1 cellular context compared by ENCODE assay signal in the genomic region with DNA sequence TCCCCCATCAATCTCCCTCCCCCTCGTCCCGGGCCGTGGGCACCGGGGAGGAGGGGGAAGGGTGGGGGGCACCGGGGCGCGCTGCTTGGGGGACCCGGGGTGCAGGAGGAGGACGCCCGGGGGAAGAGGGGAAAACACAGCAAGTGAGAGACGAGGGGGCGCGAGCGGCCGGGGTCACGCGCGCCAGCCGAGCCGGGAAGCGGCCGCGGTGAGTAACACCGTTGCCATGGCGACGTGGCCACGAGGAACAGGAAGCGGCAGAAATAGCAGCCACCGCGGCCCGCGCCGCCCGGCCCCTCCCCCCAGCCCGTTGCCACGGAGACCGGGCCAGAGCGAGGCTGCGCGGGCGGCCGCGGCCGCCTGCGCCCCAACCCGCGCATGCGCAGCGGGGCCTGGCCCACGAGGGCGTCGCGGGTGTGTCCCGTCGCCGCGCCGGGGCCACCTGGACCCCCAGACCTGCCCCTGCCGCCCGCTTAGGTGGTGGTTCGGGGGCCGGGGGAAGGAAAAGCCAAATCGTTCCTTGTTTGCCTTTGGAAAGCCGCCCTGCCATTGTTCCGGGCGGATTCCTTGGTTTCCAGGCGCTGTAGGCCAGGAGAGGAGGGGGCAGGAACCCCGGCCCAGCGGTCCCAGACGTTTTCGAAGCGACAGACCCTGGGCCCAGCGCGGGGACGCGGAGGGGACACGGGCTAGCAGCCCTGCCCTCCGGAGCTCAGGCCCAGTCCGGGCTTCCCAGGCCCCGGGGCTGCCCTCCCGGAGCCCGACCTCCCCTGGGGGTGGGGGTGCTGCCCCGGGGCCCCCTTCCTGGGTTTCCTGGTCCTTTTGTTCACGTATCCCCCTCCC.
TF ChIP-seq lines count a peak whose summit lies in the region.

No MANE protein-coding gene starts in this region.

TF ChIP-seq in K562, 482 proteins besides CTCF, POLR2A, EP300 and RAD21 (continued from another document and continues in another):
- TF ChIP-seq ZBTB12 (CRISPR knock-in tag; IDR thresholded peaks at IDR 0.05) (peak; percentile 7; the same call in 1 of the 2 replicates), NR2C2 (CRISPR knock-in tag; IDR thresholded peaks at IDR 0.05) (peak; percentile 53; the same call in 1 of the 2 replicates), NR2C2 (tag; IDR thresholded peaks at IDR 0.05) (peak; percentile 25; the same call in 1 of the 2 replicates), ARID1B (IDR thresholded peaks at IDR 0.05) (0 out of 2 replicates have a peak, but pooled peaks have one; percentile 4), TBP (optimal IDR thresholded peaks at IDR 0.05; ENCODE audit: low read depth, low read length) (peak; percentile 37), SUPT5H (IDR thresholded peaks at IDR 0.05) (0 out of 2 replicates have a peak, but pooled peaks have one; percentile 49), TEAD4 (IDR thresholded peaks at IDR 0.05; ENCODE audit: low read length) (0 out of 2 replicates have a peak, but pooled peaks have one; percentile 15), TEAD4 (CRISPR knock-in tag; IDR thresholded peaks at IDR 0.05; ENCODE audit: borderline replicate concordance) (no peak), PTTG1 (tag; IDR thresholded peaks at IDR 0.05; ENCODE audit: low read depth) (no peak), NRF1 (conservative IDR thresholded peaks at IDR 0.05 in 1 of 2, IDR thresholded peaks at IDR 0.05 in 1 of 2) (peak; percentile 95 to 96), POLR2G (IDR thresholded peaks at IDR 0.05; ENCODE audit: low read depth, low read length) (peak; percentile 67; the same call in 1 of the 2 replicates), FIP1L1 (IDR thresholded peaks at IDR 0.05; ENCODE audit: low read depth, low read length, poor library complexity, severe bottlenecking) (no peak), HMG20B (CRISPR knock-in tag; IDR thresholded peaks at IDR 0.05) (0 out of 2 replicates have a peak, but pooled peaks have one; percentile 38), NR4A1 (CRISPR knock-in tag; IDR thresholded peaks at IDR 0.05) (0 out of 2 replicates have a peak, but pooled peaks have one; percentile 74), NR4A1 (tag; IDR thresholded peaks at IDR 0.05) (no peak), HINFP (tag; conservative IDR thresholded peaks at IDR 0.05; ENCODE audit: low read depth) (no peak), ATF7 (IDR thresholded peaks at IDR 0.05) (peak; percentile 53; the same call in 1 of the 2 replicates), CREM (IDR thresholded peaks at IDR 0.05; ENCODE audit: low read depth) (peak; percentile 60), SIN3B (IDR thresholded peaks at IDR 0.05; ENCODE audit: low read depth) (peak; percentile 25; the same call in 1 of the 2 replicates), ERF (CRISPR knock-in tag; IDR thresholded peaks at IDR 0.05) (peak; percentile 68; the same call in 1 of the 2 replicates), EGR1 (conservative IDR thresholded peaks at IDR 0.05) (peak; percentile 49), MNT (conservative IDR thresholded peaks at IDR 0.05) (peak; percentile 81 to 89), L3MBTL2 (IDR thresholded peaks at IDR 0.05) (peak; percentile 90), TOE1 (IDR thresholded peaks at IDR 0.05; ENCODE audit: borderline replicate concordance) (peak; percentile 55; the same call in 1 of the 2 replicates), TOE1 (CRISPR knock-in tag; IDR thresholded peaks at IDR 0.05; ENCODE audit: borderline replicate concordance, low read depth) (no peak), FOXK2 (conservative IDR thresholded peaks at IDR 0.05 in 1 of 2, IDR thresholded peaks at IDR 0.05 in 1 of 2; ENCODE audit: low read depth in 2 of 2) (0 out of 4 replicates have a peak, but pooled peaks of 1 of the 2 experiments have one; percentile 32), GATAD2B (IDR thresholded peaks at IDR 0.05; ENCODE audit: borderline replicate concordance) (peak; percentile 63; the same call in 1 of the 2 replicates), ZNF12 (CRISPR knock-in tag; IDR thresholded peaks at IDR 0.05) (0 out of 2 replicates have a peak, but pooled peaks have one; percentile 21), NR2F6 (CRISPR knock-in tag; IDR thresholded peaks at IDR 0.05) (peak; percentile 70; the same call in 1 of the 2 replicates), MYBL2 (IDR thresholded peaks at IDR 0.05; ENCODE audit: low read depth) (no peak), MYBL2 (CRISPR knock-in tag; IDR thresholded peaks at IDR 0.05; ENCODE audit: borderline replicate concordance) (no peak), ZNF592 (IDR thresholded peaks at IDR 0.05) (peak; percentile 83), MBD2 (IDR thresholded peaks at IDR 0.05; ENCODE audit: borderline replicate concordance, low read depth) (peak; percentile 59; the same call in 1 of the 2 replicates)
- TF ChIP-seq, protein P1, sequence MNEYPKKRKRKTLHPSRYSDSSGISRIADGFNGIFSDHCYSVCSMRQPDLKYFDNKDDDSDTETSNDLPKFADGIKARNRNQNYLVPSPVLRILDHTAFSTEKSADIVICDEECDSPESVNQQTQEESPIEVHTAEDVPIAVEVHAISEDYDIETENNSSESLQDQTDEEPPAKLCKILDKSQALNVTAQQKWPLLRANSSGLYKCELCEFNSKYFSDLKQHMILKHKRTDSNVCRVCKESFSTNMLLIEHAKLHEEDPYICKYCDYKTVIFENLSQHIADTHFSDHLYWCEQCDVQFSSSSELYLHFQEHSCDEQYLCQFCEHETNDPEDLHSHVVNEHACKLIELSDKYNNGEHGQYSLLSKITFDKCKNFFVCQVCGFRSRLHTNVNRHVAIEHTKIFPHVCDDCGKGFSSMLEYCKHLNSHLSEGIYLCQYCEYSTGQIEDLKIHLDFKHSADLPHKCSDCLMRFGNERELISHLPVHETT (CRISPR knock-in tag; conservative IDR thresholded peaks at IDR 0.05 in 1 of 2, IDR thresholded peaks at IDR 0.05 in 1 of 2) = peak in 1 of 2 experiments; percentile 76; a peak in 2 of 4 replicates
- TF ChIP-seq, protein P2, sequence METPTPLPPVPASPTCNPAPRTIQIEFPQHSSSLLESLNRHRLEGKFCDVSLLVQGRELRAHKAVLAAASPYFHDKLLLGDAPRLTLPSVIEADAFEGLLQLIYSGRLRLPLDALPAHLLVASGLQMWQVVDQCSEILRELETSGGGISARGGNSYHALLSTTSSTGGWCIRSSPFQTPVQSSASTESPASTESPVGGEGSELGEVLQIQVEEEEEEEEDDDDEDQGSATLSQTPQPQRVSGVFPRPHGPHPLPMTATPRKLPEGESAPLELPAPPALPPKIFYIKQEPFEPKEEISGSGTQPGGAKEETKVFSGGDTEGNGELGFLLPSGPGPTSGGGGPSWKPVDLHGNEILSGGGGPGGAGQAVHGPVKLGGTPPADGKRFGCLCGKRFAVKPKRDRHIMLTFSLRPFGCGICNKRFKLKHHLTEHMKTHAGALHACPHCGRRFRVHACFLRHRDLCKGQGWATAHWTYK (CRISPR knock-in tag; IDR thresholded peaks at IDR 0.05) = peak; percentile 84
- TF ChIP-seq, protein P3, sequence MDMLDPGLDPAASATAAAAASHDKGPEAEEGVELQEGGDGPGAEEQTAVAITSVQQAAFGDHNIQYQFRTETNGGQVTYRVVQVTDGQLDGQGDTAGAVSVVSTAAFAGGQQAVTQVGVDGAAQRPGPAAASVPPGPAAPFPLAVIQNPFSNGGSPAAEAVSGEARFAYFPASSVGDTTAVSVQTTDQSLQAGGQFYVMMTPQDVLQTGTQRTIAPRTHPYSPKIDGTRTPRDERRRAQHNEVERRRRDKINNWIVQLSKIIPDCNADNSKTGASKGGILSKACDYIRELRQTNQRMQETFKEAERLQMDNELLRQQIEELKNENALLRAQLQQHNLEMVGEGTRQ (CRISPR knock-in tag; IDR thresholded peaks at IDR 0.05) = peak; percentile 55; the same call in 1 of the 2 replicates
- TF ChIP-seq, protein P4, sequence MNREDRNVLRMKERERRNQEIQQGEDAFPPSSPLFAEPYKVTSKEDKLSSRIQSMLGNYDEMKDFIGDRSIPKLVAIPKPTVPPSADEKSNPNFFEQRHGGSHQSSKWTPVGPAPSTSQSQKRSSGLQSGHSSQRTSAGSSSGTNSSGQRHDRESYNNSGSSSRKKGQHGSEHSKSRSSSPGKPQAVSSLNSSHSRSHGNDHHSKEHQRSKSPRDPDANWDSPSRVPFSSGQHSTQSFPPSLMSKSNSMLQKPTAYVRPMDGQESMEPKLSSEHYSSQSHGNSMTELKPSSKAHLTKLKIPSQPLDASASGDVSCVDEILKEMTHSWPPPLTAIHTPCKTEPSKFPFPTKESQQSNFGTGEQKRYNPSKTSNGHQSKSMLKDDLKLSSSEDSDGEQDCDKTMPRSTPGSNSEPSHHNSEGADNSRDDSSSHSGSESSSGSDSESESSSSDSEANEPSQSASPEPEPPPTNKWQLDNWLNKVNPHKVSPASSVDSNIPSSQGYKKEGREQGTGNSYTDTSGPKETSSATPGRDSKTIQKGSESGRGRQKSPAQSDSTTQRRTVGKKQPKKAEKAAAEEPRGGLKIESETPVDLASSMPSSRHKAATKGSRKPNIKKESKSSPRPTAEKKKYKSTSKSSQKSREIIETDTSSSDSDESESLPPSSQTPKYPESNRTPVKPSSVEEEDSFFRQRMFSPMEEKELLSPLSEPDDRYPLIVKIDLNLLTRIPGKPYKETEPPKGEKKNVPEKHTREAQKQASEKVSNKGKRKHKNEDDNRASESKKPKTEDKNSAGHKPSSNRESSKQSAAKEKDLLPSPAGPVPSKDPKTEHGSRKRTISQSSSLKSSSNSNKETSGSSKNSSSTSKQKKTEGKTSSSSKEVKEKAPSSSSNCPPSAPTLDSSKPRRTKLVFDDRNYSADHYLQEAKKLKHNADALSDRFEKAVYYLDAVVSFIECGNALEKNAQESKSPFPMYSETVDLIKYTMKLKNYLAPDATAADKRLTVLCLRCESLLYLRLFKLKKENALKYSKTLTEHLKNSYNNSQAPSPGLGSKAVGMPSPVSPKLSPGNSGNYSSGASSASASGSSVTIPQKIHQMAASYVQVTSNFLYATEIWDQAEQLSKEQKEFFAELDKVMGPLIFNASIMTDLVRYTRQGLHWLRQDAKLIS (CRISPR knock-in tag; IDR thresholded peaks at IDR 0.05) = 0 out of 2 replicates have a peak, but pooled peaks have one; percentile 24
- TF ChIP-seq, protein P5, sequence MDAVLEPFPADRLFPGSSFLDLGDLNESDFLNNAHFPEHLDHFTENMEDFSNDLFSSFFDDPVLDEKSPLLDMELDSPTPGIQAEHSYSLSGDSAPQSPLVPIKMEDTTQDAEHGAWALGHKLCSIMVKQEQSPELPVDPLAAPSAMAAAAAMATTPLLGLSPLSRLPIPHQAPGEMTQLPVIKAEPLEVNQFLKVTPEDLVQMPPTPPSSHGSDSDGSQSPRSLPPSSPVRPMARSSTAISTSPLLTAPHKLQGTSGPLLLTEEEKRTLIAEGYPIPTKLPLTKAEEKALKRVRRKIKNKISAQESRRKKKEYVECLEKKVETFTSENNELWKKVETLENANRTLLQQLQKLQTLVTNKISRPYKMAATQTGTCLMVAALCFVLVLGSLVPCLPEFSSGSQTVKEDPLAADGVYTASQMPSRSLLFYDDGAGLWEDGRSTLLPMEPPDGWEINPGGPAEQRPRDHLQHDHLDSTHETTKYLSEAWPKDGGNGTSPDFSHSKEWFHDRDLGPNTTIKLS (IDR thresholded peaks at IDR 0.05; ENCODE audit: borderline replicate concordance, low read depth) = peak; percentile 77
